8 cellular contexts compared by ENCODE assay signal in genomic region chr15:47987908-47988532, GRCh38.
DNase-seq lines count a peak whose midpoint lies in the region; ATAC-seq, FAIRE-seq and TF ChIP-seq lines count a peak whose summit lies in the region.

No MANE protein-coding gene starts in this region.

- DNase-seq in SIG-M5 treated with dmso at 0.1 percent for 504 hours (lab: John Stamatoyannopoulos, UW; ENCODE audit: unreplicated experiment), result peak; percentile 73
- no peak for DNase-seq in SIG-M5 (lab: John Stamatoyannopoulos, UW)
- DNase-seq in NCI-H82 (lab: John Stamatoyannopoulos, UW), result peak; percentile 91
- DNase-seq in brain microvascular endothelial cell, result peak; percentile 69
- DNase-seq in superior temporal gyrus (ENCODE audit: extremely low spot score), result peak; percentile 93

- H3K4me3 ChIP-seq in brain microvascular endothelial cell (ENCODE audit: low read depth, low read length), result no peak overlapping the region

- peak; percentile 95 for FAIRE-seq in islet of Langerhans (lab: Jason Lieb, UNC)

- no peaks in the 10 kb centered on the region for H3K27me3 ChIP-seq in brain microvascular endothelial cell (replicated peaks)

- in situ Hi-C loops in brain microvascular endothelial cell (cut with HindIII; ENCODE audit: low pct_ligation_motif_present, low sequenced_read_pairs), result loop anchor here (25.0 kb wide), 1 partner anchor 476 kb away; no protein-coding TSS in a partner anchor

- no peaks in the 10 kb centered on the region for H3K36me3 ChIP-seq in brain microvascular endothelial cell (replicated peaks)

- peak; percentile 94 for ATAC-seq in GM21526 (IDR thresholded peaks at IDR 0.05; ENCODE audit: low FRiP score, unreplicated experiment)
- peak; percentile 97 for ATAC-seq in HG03571 (IDR thresholded peaks at IDR 0.05; ENCODE audit: unreplicated experiment)

- peak; percentile 64 for TF ChIP-seq CTCF in brain microvascular endothelial cell (IDR thresholded peaks at IDR 0.05; ENCODE audit: low read depth, low read length, missing control alignments)

- no peak overlapping the region for H3K27ac ChIP-seq in brain microvascular endothelial cell
